Comparison of ENCODE assay signal across 19 cellular contexts in genomic region chr2:82340578-82341053, GRCh38.
DNase-seq lines count a peak whose midpoint lies in the region; ATAC-seq and TF ChIP-seq lines count a peak whose summit lies in the region.
"Had no signal": no experiment of that assay in that cellular context is flagged by ENCODE, and none has a peak within 500 bp of the region (broad histone marks: within the 10 kb centered on the region; RNA-seq: fewer than 3 reads in every experiment).

No MANE protein-coding gene starts in this region.

- H3K27ac ChIP-seq in BLaER1 (no peak overlapping the region), KMS-11 (no peak overlapping the region), WERI-Rb-1 (no peak overlapping the region), mesendoderm (ENCODE audit: low read depth, low read length) (no peak overlapping the region), body of pancreas (no peak overlapping the region)
- H3K27ac ChIP-seq: HL-60, lower lobe of right lung, psoas muscle had no signal

- H3K9me3 ChIP-seq in BLaER1 (no peaks in the 10 kb centered on the region), WERI-Rb-1 (ENCODE audit: severe bottlenecking) (no peaks in the 10 kb centered on the region), body of pancreas (no peaks in the 10 kb centered on the region)
- H3K9me3 ChIP-seq: BE2C, lower lobe of right lung, psoas muscle had no signal

- peak; percentile 26 for DNase-seq in WERI-Rb-1
- peak; percentile 6 for DNase-seq in mesendoderm
- no peak for DNase-seq in body of pancreas
- no peak for DNase-seq in NAMALWA (ENCODE audit: low spot score)
- DNase-seq: activated CD4-positive, alpha-beta T cell treated with anti-CD3 and anti-CD28 coated beads, Interleukin-2, amount 50 U/mL, for 48 hours; activated CD4-positive, CD25-positive, alpha-beta regulatory T cell; activated CD8-positive, alpha-beta memory T cell treated with anti-CD3 and anti-CD28 coated beads, Interleukin-2, amount 50 U/mL, for 48 hours; activated naive CD8-positive, alpha-beta T cell treated with anti-CD3 and anti-CD28 coated beads for 36 hours; BE2C; COR-L47; lower lobe of right lung; NCI-H1417 treated with DMSO at 0.1 percent for 48 hours; NCI-H510A treated with DMSO at 0.1 percent for 48 hours; psoas muscle had no signal

- H3K23ac ChIP-seq in mesendoderm (ENCODE audit: low read length), result no peak overlapping the region

- H2BK15ac ChIP-seq in mesendoderm (replicated peaks; ENCODE audit: low read depth), result no peak overlapping the region

- H4K20me1 ChIP-seq in BLaER1, result no peaks in the 10 kb centered on the region
- H4K20me1 ChIP-seq in KMS-11 (ENCODE audit: insufficient read depth), result no peaks in the 10 kb centered on the region

- H3K56ac ChIP-seq in mesendoderm (ENCODE audit: low read length), result no peak overlapping the region

- no peak for TF ChIP-seq POLR2A in body of pancreas (IDR thresholded peaks at IDR 0.05)

- TF ChIP-seq CTCF in KMS-11 (conservative IDR thresholded peaks at IDR 0.05; ENCODE audit: low read depth, low read length) (no peak), WERI-Rb-1 (IDR thresholded peaks at IDR 0.05; ENCODE audit: low read depth, low read length) (no peak), body of pancreas (IDR thresholded peaks at IDR 0.05) (no peak)

- H4K8ac ChIP-seq in mesendoderm (ENCODE audit: low read depth, low read length), result no peak overlapping the region

- H2AK5ac ChIP-seq in mesendoderm (ENCODE audit: low read length), result no peak overlapping the region

- no peak overlapping the region for H3K4ac ChIP-seq in mesendoderm (ENCODE audit: low read depth, low read length)

- no peak for ATAC-seq in GM18502 (IDR thresholded peaks at IDR 0.05; ENCODE audit: poor library complexity, unreplicated experiment)
- ATAC-seq in body of pancreas, result no peak
- no peak for ATAC-seq in GM18909 (IDR thresholded peaks at IDR 0.05; ENCODE audit: poor library complexity, unreplicated experiment)
- ATAC-seq: lower lobe of right lung, psoas muscle had no signal

- H3K79me2 ChIP-seq in KMS-11 (ENCODE audit: insufficient read depth, low read depth), result no peaks in the 10 kb centered on the region
- H3K79me2 ChIP-seq in mesendoderm (ENCODE audit: control insufficient read depth, insufficient read depth, low read length), result no peaks in the 10 kb centered on the region

- H2AFZ ChIP-seq in KMS-11 (ENCODE audit: low read depth), result peak overlapping the region; percentile 10; the same call in 1 of the 2 replicates

- peak overlapping the region; percentile 22 for H3K18ac ChIP-seq in mesendoderm (ENCODE audit: low read length)

- H4K5ac ChIP-seq in mesendoderm (ENCODE audit: low read length), result no peak overlapping the region

- H2BK5ac ChIP-seq in mesendoderm (ENCODE audit: low read length), result no peak overlapping the region

- no peaks in the 10 kb centered on the region for H3K27me3 ChIP-seq in BLaER1
- H3K27me3 ChIP-seq in KMS-11 (ENCODE audit: insufficient read depth, low read depth), result no peaks in the 10 kb centered on the region
- H3K27me3 ChIP-seq in WERI-Rb-1 (ENCODE audit: insufficient read depth, low read depth, severe bottlenecking), result no peaks in the 10 kb centered on the region
- no peaks in the 10 kb centered on the region for H3K27me3 ChIP-seq in mesendoderm (ENCODE audit: insufficient read depth, low read length, poor library complexity)
- no peaks in the 10 kb centered on the region for H3K27me3 ChIP-seq in body of pancreas
- H3K27me3 ChIP-seq: BE2C had no signal

- no peaks in the 10 kb centered on the region for H3K36me3 ChIP-seq in BLaER1
- no peaks in the 10 kb centered on the region for H3K36me3 ChIP-seq in KMS-11 (ENCODE audit: insufficient read depth)
- H3K36me3 ChIP-seq in WERI-Rb-1, result no peaks in the 10 kb centered on the region
- H3K36me3 ChIP-seq in mesendoderm (ENCODE audit: control insufficient read depth, insufficient read depth, low read length), result no peaks in the 10 kb centered on the region
- H3K36me3 ChIP-seq in body of pancreas (replicated peaks in 1 of 2; ENCODE audit: insufficient read depth in 1 of 2, low read depth in 2 of 2), result no peaks in the 10 kb centered on the region
- H3K36me3 ChIP-seq: BE2C, lower lobe of right lung had no signal

- no peak overlapping the region for H2BK120ac ChIP-seq in mesendoderm (ENCODE audit: low read depth, low read length)

- H3K4me2 ChIP-seq in BLaER1 (peak overlapping the region; percentile 31), KMS-11 (0 out of 2 replicates have a peak overlapping the region, but pooled peaks have one; percentile 4), mesendoderm (ENCODE audit: low read length) (no peak overlapping the region)

- H3K79me1 ChIP-seq in mesendoderm (ENCODE audit: low read length), result no peaks in the 10 kb centered on the region

- H3K4me3 ChIP-seq in BLaER1 (no peak overlapping the region), KMS-11 (IDR thresholded peaks at IDR 0.05; ENCODE audit: insufficient read depth, low read depth, low read length) (no peak overlapping the region), WERI-Rb-1 (ENCODE audit: low read depth, low read length) (no peak overlapping the region), mesendoderm (ENCODE audit: low read length) (no peak overlapping the region), body of pancreas (no peak overlapping the region)
- H3K4me3 ChIP-seq: lower lobe of right lung, psoas muscle had no signal

- no CpG with 5 or more reads among the region's 2 CpGs for WGBS in mesendoderm (ENCODE audit: extremely low coverage, insufficient coverage, low lambda C conversion rate)
- 21 to 26% methylated on average over 2 of the region's 2 CpGs for WGBS in body of pancreas, 2 donors

- intact Hi-C loops in body of pancreas (cut with DNase I), result no loop called here

- H3K9ac ChIP-seq in BLaER1, result no peak overlapping the region
- H3K9ac ChIP-seq in KMS-11, result no peak overlapping the region
- H3K9ac ChIP-seq in mesendoderm (ENCODE audit: low read length), result no peak overlapping the region

- peaks cover 7% of the 10 kb centered on the region; the same call in 1 of the 2 replicates for H3K4me1 ChIP-seq in BLaER1
- H3K4me1 ChIP-seq in KMS-11 (ENCODE audit: low read depth, poor library complexity, severe bottlenecking), result peaks cover 9% of the 10 kb centered on the region
- no peaks in the 10 kb centered on the region for H3K4me1 ChIP-seq in mesendoderm (ENCODE audit: control insufficient read depth, low read depth, low read length)
- H3K4me1 ChIP-seq in body of pancreas, result no peaks in the 10 kb centered on the region
- H3K4me1 ChIP-seq: BE2C, lower lobe of right lung, psoas muscle had no signal

Comparison
In these comparisons a context has a peak if more than half of its experiments do, and no peak if none do; other contexts are left out.
1. DNase-seq: peak in WERI-Rb-1 (single experiment) and mesendoderm (single experiment); none in body of pancreas (0 of 4) and NAMALWA (single experiment).